25 cellular contexts compared by ENCODE assay signal in the genomic region with DNA sequence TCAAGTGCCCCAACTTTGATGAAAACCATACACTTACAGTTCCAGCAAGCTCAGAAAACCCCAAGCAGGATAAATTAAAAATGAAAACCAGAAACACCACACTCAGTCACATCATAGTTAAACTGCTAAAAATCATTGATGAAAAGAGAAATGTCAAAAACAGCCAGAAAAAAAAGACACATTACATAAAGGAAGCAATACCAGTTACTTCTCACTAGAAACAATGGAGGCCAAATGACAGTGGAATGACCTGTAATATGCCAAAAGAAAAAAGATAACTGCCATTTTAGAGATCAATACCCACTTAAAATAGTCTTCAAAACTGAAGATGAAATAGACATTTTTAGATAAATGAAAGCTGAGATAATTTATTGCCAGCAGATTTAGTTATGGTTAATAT.
"Had no signal": no experiment of that assay in that cellular context is flagged by ENCODE, and none has a peak within 500 bp of the region (broad histone marks: within the 10 kb centered on the region; RNA-seq: fewer than 3 reads in every experiment).

No MANE protein-coding gene starts in this region.

- H3K27me3 Mint-ChIP-seq: progenitor cell of endocrine pancreas had no signal

- H3K4me1 ChIP-seq: neural progenitor cell, parathyroid adenoma, suprapubic skin, transverse colon, uterus had no signal

- H3K36me3 ChIP-seq: lower lobe of right lung, neural progenitor cell, transverse colon, upper lobe of right lung, uterus had no signal

- H3K4me2 ChIP-seq: neural progenitor cell, smooth muscle cell had no signal

- FAIRE-seq: frontal cortex had no signal

- H3K4me1 Mint-ChIP-seq: nephron had no signal

- H3K4me3 ChIP-seq: dorsolateral prefrontal cortex, lower lobe of right lung, neural progenitor cell, smooth muscle cell, suprapubic skin, transverse colon, upper lobe of right lung, uterus had no signal

- H3K27me3 ChIP-seq: dorsolateral prefrontal cortex, neural progenitor cell, suprapubic skin, transverse colon, upper lobe of right lung, uterus had no signal

- DNase-seq: dorsolateral prefrontal cortex; effector CD4-positive, alpha-beta T cell; hypothalamus; immature natural killer cell; islet precursor cell; kidney glomerular epithelial cell; left ventricle myocardium superior; lower lobe of right lung; stimulated activated CD4-positive, alpha-beta T cell treated with anti-CD3 and anti-CD28 coated beads, Interleukin-12 subunit alpha, Interleukin-12 subunit beta, amount 100 ng/mL, for 4 hours; stimulated activated CD4-positive, alpha-beta T cell treated with anti-CD3 and anti-CD28 coated beads, Interleukin-1b, Interleukin-23, amount 100 ng/mL, for 48 hours; stimulated activated CD4-positive, alpha-beta T cell treated with anti-CD3 and anti-CD28 coated beads, Interleukin-4, amount 100 ng/mL, for 1 hour; stimulated activated CD8-positive, alpha-beta memory T cell treated with anti-CD3 and anti-CD28 coated beads, Interleukin-4, amount 100 ng/mL, for 48 hours; stimulated activated naive CD4-positive, alpha-beta T cell; stimulated activated naive CD8-positive, alpha-beta T cell treated with anti-CD3 and anti-CD28 coated beads, Interleukin-15, amount 100 ng/mL, for 72 hours; transverse colon; upper lobe of right lung; uterus had no signal

- H3K9ac ChIP-seq: neural progenitor cell, parathyroid adenoma had no signal

- ATAC-seq: left ventricle myocardium superior; lower lobe of right lung; sciatic nerve; stimulated activated naive CD8-positive, alpha-beta T cell treated with anti-CD3 and anti-CD28 coated beads, Interleukin-15, amount 100 ng/mL, for 72 hours; upper lobe of right lung had no signal

- H3K27ac ChIP-seq: dorsolateral prefrontal cortex, lower lobe of right lung, neural progenitor cell, parathyroid adenoma, suprapubic skin, transverse colon, upper lobe of right lung, uterus had no signal

- H3K27ac Mint-ChIP-seq: immature natural killer cell; nephron; neural progenitor cell; progenitor cell of endocrine pancreas; stimulated activated naive CD8-positive, alpha-beta T cell treated with anti-CD3 and anti-CD28 coated beads, Interleukin-15, amount 100 ng/mL, for 72 hours had no signal

- H2AFZ ChIP-seq: neural progenitor cell, parathyroid adenoma had no signal

- H3K9me3 ChIP-seq: lower lobe of right lung, suprapubic skin, transverse colon, upper lobe of right lung, uterus had no signal

- H3K4me3 Mint-ChIP-seq: immature natural killer cell; nephron; neural progenitor cell; stimulated activated naive CD8-positive, alpha-beta T cell treated with anti-CD3 and anti-CD28 coated beads, Interleukin-15, amount 100 ng/mL, for 72 hours had no signal
